1 cellular context compared by ENCODE assay signal in the genomic region with DNA sequence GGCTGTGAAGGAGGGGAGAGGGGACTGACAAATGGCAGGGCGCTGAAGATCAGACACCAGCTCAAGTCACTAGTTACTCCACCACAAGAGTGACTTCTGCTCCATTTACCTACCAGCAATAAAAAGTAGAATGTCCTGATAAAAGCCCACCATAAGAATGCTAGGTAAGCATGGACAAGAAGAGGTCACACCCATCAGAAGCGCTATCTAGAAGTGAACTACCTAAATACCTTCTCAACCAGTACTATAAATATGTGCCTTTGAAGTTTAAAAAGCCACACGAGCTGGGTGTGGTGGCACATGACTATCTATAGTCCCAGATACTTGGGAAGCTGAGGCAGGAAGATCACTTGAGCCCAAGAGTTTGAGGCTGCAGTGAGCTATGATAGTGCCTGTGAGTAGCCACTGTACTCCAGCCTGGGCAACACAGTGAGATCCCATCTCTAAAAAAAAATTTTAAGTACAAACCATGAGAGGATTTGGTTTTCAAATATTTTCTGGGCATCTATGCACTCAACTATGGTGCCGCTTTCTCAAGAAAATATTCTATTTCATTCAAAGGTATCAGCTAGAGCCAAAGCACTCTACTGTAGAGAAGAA.
TF ChIP-seq lines count a peak whose summit lies in the region.

No MANE protein-coding gene starts in this region.

TF ChIP-seq in K562, 482 proteins besides CTCF, POLR2A, EP300 and RAD21 (continued from another document):
- TF ChIP-seq, protein P1, sequence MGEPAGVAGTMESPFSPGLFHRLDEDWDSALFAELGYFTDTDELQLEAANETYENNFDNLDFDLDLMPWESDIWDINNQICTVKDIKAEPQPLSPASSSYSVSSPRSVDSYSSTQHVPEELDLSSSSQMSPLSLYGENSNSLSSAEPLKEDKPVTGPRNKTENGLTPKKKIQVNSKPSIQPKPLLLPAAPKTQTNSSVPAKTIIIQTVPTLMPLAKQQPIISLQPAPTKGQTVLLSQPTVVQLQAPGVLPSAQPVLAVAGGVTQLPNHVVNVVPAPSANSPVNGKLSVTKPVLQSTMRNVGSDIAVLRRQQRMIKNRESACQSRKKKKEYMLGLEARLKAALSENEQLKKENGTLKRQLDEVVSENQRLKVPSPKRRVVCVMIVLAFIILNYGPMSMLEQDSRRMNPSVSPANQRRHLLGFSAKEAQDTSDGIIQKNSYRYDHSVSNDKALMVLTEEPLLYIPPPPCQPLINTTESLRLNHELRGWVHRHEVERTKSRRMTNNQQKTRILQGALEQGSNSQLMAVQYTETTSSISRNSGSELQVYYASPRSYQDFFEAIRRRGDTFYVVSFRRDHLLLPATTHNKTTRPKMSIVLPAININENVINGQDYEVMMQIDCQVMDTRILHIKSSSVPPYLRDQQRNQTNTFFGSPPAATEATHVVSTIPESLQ (CRISPR knock-in tag; IDR thresholded peaks at IDR 0.05): no peak
- TF ChIP-seq ZNF121 (CRISPR knock-in tag; conservative IDR thresholded peaks at IDR 0.05) (peak; percentile 85), RBM25 (IDR thresholded peaks at IDR 0.05; ENCODE audit: low read depth, low read length, severe bottlenecking) (peak; percentile 53)
TF ChIP-seq in K562: peak in this region for 2.
